18 cellular contexts compared by ENCODE assay signal in the genomic region with DNA sequence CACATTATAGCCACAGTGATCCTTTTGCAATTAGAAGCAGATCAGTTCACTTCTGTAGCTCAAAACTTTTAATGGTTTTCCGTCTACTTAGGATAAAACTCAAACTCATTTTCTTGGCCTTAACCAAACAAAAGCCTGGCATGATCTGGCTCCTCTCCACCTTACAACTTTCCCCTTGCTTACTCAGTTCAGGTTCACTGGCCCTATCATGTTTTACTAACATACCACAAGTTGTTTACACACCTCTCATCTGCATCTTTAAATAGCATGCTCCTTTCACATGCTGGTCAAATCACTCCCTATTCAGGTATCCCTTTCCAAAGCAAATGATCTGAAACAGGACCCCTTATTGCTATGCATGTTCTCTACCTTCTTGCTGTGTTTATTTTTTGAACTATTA.
DNase-seq lines count a peak whose midpoint lies in the region; TF ChIP-seq lines count a peak whose summit lies in the region.
"Had no signal": no experiment of that assay in that cellular context is flagged by ENCODE, and none has a peak within 500 bp of the region (broad histone marks: within the 10 kb centered on the region; RNA-seq: fewer than 3 reads in every experiment).

No MANE protein-coding gene starts in this region.

- H3K9me3 ChIP-seq in prostate gland = no peaks in the 10 kb centered on the region

- H3K4me1 ChIP-seq in prostate gland (replicated peaks) = no peaks in the 10 kb centered on the region

- H3K4me3 ChIP-seq in prostate gland = no peak overlapping the region
- H3K4me3 ChIP-seq: GM23338 had no signal

- no peaks in the 10 kb centered on the region for H3K27me3 ChIP-seq in prostate gland (replicated peaks; ENCODE audit: insufficient read depth)

- whole genome bisulfite sequencing in prostate gland = 30% methylated on average over 1 of the region's 1 CpG

- H3K27ac ChIP-seq in prostate gland = no peak overlapping the region
- no peak overlapping the region for H3K27ac ChIP-seq in caudate nucleus (ENCODE audit: low read depth, low read length)

- intact Hi-C loops in prostate gland (cut with DNase I) = no loop called here

- no peak for TF ChIP-seq POLR2A in prostate gland (IDR thresholded peaks at IDR 0.05)

- DNase-seq in HT-29 (ENCODE audit: low spot score) (peak; percentile 9), NCI-H510A (lab: John Stamatoyannopoulos, UW) (peak; percentile 85), astrocyte of the hippocampus (ENCODE audit: low read depth, low spot score) (peak; percentile 3), prostate gland (ENCODE audit: low spot score) (peak; percentile 25), caudate nucleus (lab: John Stamatoyannopoulos, UW) (no peak), Kasumi-1 (lab: John Stamatoyannopoulos, UW) (no peak), SIG-M5 treated with dmso at 0.1 percent for 504 hours (lab: John Stamatoyannopoulos, UW; ENCODE audit: unreplicated experiment) (no peak)
- DNase-seq: activated CD8-positive, alpha-beta T cell treated with anti-CD3 and anti-CD28 coated beads for 36 hours; activated T-cell treated with anti-CD3 and anti-CD28 coated beads, Interleukin-2, amount 50 U/mL, for 24 hours; aorta; CD4-positive, alpha-beta T cell; cerebellar nuclear complex; effector CD4-positive, alpha-beta T cell; left ventricle myocardium superior; MM.1S; NK-92 treated with Interleukin-12 subunit alpha and Interleukin-12 subunit beta, amount 100 ng/mL, for 24 hours; T1000 had no signal

- TF ChIP-seq CTCF in prostate gland (IDR thresholded peaks at IDR 0.05) = no peak

- no peaks in the 10 kb centered on the region for H3K36me3 ChIP-seq in prostate gland

Comparison
In these comparisons a context has a peak if more than half of its experiments do, and no peak if none do; other contexts are left out.
1. DNase-seq: peak in HT-29 (single experiment), NCI-H510A (single experiment), astrocyte of the hippocampus (single experiment) and prostate gland (single experiment); none in caudate nucleus (0 of 61), Kasumi-1 (0 of 2) and SIG-M5 treated with dmso at 0.1 percent for 504 hours (single experiment).